Comparison of ENCODE assay signal across 34 cellular contexts in genomic region chr12:88707800-88708199, GRCh38.
DNase-seq lines count a peak whose midpoint lies in the region; ATAC-seq, FAIRE-seq and TF ChIP-seq lines count a peak whose summit lies in the region.
"Had no signal": no experiment of that assay in that cellular context is flagged by ENCODE, and none has a peak within 500 bp of the region (broad histone marks: within the 10 kb centered on the region; RNA-seq: fewer than 3 reads in every experiment).

No MANE protein-coding gene starts in this region.

- H3K36me3 ChIP-seq in HCT116 (ENCODE audit: control insufficient read depth in 1 of 2, insufficient read depth in 2 of 2, low read length in 2 of 2): no peaks in the 10 kb centered on the region; a peak in 1 of 4 replicates
- H3K36me3 ChIP-seq in HEK293 (ENCODE audit: control insufficient read depth in 2 of 2, insufficient read depth in 1 of 2, low read length in 2 of 2): no peaks in the 10 kb centered on the region
- H3K36me3 ChIP-seq in astrocyte (ENCODE audit: insufficient read depth, low read length): no peaks in the 10 kb centered on the region
- H3K36me3 ChIP-seq: BE2C; BLaER1; BLaER1 treated with 17β-estradiol and CSF1 and Interleukin-3, amounts not matched to agents 10 nM and 100 nM had no signal

- no TSS peak for BruUV-seq in HCT116 (replicated peaks; lab: Mats Ljungman, UMichigan)

- RAD21 ChIA-PET in HCT116 (lab: Charles Lee; ENCODE audit: low non-redundant PET in 1 of 2, low total read pairs in 2 of 2, uncharacterized antibody in 2 of 2, unreplicated experiment in 2 of 2): no interaction called here

- CTCF ChIA-PET in HCT116 (lab: Charles Lee): no interaction called here
- CTCF ChIA-PET in HEK293 (lab: Yijun Ruan, JAX): interaction anchor here (1.1 kb wide), 1 partner anchor 14 kb away, joined by 3 read pairs; no protein-coding TSS in a partner anchor
- CTCF ChIA-PET in WTC11 (lab: Charles Lee): no interaction called here

- no peaks in the 10 kb centered on the region for H3K79me2 ChIP-seq in HCT116 (ENCODE audit: insufficient read depth, low read length)
- no peaks in the 10 kb centered on the region for H3K79me2 ChIP-seq in astrocyte (ENCODE audit: insufficient read depth, low read length)

- POLR2A ChIA-PET in HCT116 (lab: Charles Lee) (no interaction called here), HEK293 (lab: Yijun Ruan, JAX) (no interaction called here), WTC11 (lab: Charles Lee) (no interaction called here)

- H3K4me1 Mint-ChIP-seq in astrocyte (ENCODE audit: low read depth, unreplicated experiment) (no peaks in the 10 kb centered on the region), WTC11 (no peaks in the 10 kb centered on the region)
- H3K4me1 Mint-ChIP-seq: B cell; CD14-positive monocyte; CD4-positive, alpha-beta memory T cell; CD4-positive, CD25-positive, alpha-beta regulatory T cell; CD8-positive, alpha-beta memory T cell had no signal

- H3K27ac Mint-ChIP-seq in astrocyte (ENCODE audit: unreplicated experiment) (no peak overlapping the region), WTC11 (no peak overlapping the region)
- H3K27ac Mint-ChIP-seq: B cell; CD14-positive monocyte; CD4-positive, alpha-beta memory T cell; CD4-positive, alpha-beta T cell; CD4-positive, CD25-positive, alpha-beta regulatory T cell; CD8-positive, alpha-beta memory T cell; CD8-positive, alpha-beta T cell had no signal

- H3K27me3 Mint-ChIP-seq in astrocyte (ENCODE audit: low read depth, unreplicated experiment) (no peaks in the 10 kb centered on the region), WTC11 (ENCODE audit: low read depth) (no peaks in the 10 kb centered on the region)
- H3K27me3 Mint-ChIP-seq: B cell; CD4-positive, alpha-beta memory T cell; CD4-positive, alpha-beta T cell; CD4-positive, CD25-positive, alpha-beta regulatory T cell; CD8-positive, alpha-beta memory T cell had no signal

- H3K4me2 ChIP-seq in HCT116 (ENCODE audit: low read length) (no peak overlapping the region), astrocyte (ENCODE audit: low read length) (no peak overlapping the region)
- H3K4me2 ChIP-seq: A549; BLaER1; BLaER1 treated with 17β-estradiol and CSF1 and Interleukin-3, amounts not matched to agents 10 nM and 100 nM had no signal

- ATAC-seq in HCT116 (no peak), WTC11 (no peak), left lobe of liver (no peak)
- ATAC-seq: A549; CD8-positive, alpha-beta T cell had no signal

- no peak overlapping the region for H3K4me3 Mint-ChIP-seq in astrocyte (ENCODE audit: unreplicated experiment)
- no peak overlapping the region for H3K4me3 Mint-ChIP-seq in WTC11
- H3K4me3 Mint-ChIP-seq: B cell; CD14-positive monocyte; CD4-positive, alpha-beta memory T cell; CD4-positive, alpha-beta T cell; CD4-positive, CD25-positive, alpha-beta regulatory T cell; CD8-positive, alpha-beta memory T cell; CD8-positive, alpha-beta T cell had no signal

- intact Hi-C loops in HCT116 (cut with micrococcal nuclease): no loop called here

- no peak overlapping the region for H3K27ac ChIP-seq in HCT116 (ENCODE audit: low read depth, low read length)
- no peak overlapping the region for H3K27ac ChIP-seq in HEK293 (ENCODE audit: extremely low read depth, low read depth, low read length)
- no peak overlapping the region for H3K27ac ChIP-seq in astrocyte (ENCODE audit: low read depth, low read length)
- H3K27ac ChIP-seq: 22Rv1; A549; BLaER1; BLaER1 treated with 17β-estradiol and CSF1 and Interleukin-3, amounts not matched to agents 10 nM and 100 nM; C4-2B had no signal

- DNase-seq in HCT116 (ENCODE audit: low read depth, low spot score) (no peak), astrocyte (ENCODE audit: low read depth) (no peak), GM19240 (ENCODE audit: insufficient read length, low spot score) (no peak), WTC11 (ENCODE audit: low spot score) (no peak), left lobe of liver (ENCODE audit: low spot score) (no peak)
- DNase-seq: 8988T; ACHN; AML-193; BE2C; C1 segment of cervical spinal cord; Caco-2; Calu3; CD4-positive, alpha-beta memory T cell; CD4-positive, alpha-beta T cell; CD4-positive, CD25-positive, alpha-beta regulatory T cell; CD8-positive, alpha-beta memory T cell; CD8-positive, alpha-beta T cell; COR-L47; DMS 273 treated with DMSO at 0.1 percent for 48 hours; DMS153; DMS79; DMS79 treated with DMSO at 0.1 percent for 48 hours; DND-41; EL had no signal

- no peak for TF ChIP-seq RAD21 in HCT116 (IDR thresholded peaks at IDR 0.05; ENCODE audit: low read depth)

- no peaks in the 10 kb centered on the region for H3K36me3 Mint-ChIP-seq in astrocyte (ENCODE audit: low read depth, unreplicated experiment)
- H3K36me3 Mint-ChIP-seq in WTC11: peaks cover 2% of the 10 kb centered on the region; the same call in 1 of the 2 replicates
- H3K36me3 Mint-ChIP-seq: CD14-positive monocyte; CD4-positive, alpha-beta memory T cell; CD4-positive, CD25-positive, alpha-beta regulatory T cell; CD8-positive, alpha-beta memory T cell; CD8-positive, alpha-beta T cell had no signal

- H3K9me2 ChIP-seq in HCT116 (ENCODE audit: insufficient read depth): no peaks in the 10 kb centered on the region

- H3K9me3 ChIP-seq in HCT116 (ENCODE audit: control insufficient read depth in 1 of 2, insufficient read depth in 1 of 2, low read depth in 1 of 2, low read length in 2 of 2): peaks cover 0 to 3% of the 10 kb centered on the region in 2 experiments; a peak in 1 of 4 replicates
- no peaks in the 10 kb centered on the region for H3K9me3 ChIP-seq in HEK293 (ENCODE audit: control insufficient read depth, insufficient read depth, low read depth, low read length)
- H3K9me3 ChIP-seq in astrocyte (ENCODE audit: insufficient read depth, low read depth, low read length): no peaks in the 10 kb centered on the region
- H3K9me3 ChIP-seq: BE2C had no signal

- TF ChIP-seq CTCF in HCT116 (IDR thresholded peaks at IDR 0.05 in 2 of 3, conservative IDR thresholded peaks at IDR 0.05 in 1 of 3; ENCODE audit: borderline replicate concordance in 1 of 3, insufficient read depth in 1 of 3, low read depth in 2 of 3, low read length in 2 of 3) (no peak), HEK293 (tag by site-specific recombination; IDR thresholded peaks at IDR 0.05) (no peak), astrocyte (IDR thresholded peaks at IDR 0.05; ENCODE audit: insufficient read depth, low read depth, low read length) (no peak), WTC11 (IDR thresholded peaks at IDR 0.05) (no peak)

- H3K9ac ChIP-seq in HCT116 (ENCODE audit: low read length): no peak overlapping the region
- H3K9ac ChIP-seq in astrocyte (ENCODE audit: low read length): no peak overlapping the region
- H3K9ac ChIP-seq: BLaER1; BLaER1 treated with 17β-estradiol and CSF1 and Interleukin-3, amounts not matched to agents 10 nM and 100 nM had no signal

- H3K9me3 Mint-ChIP-seq in astrocyte (ENCODE audit: unreplicated experiment) (no peaks in the 10 kb centered on the region), WTC11 (peaks cover 6% of the 10 kb centered on the region)

- TF ChIP-seq POLR2A in HCT116 (IDR thresholded peaks at IDR 0.05; ENCODE audit: borderline replicate concordance, extremely low read depth, insufficient read depth, insufficient read length): no peak

- H3K4me1 ChIP-seq in HCT116 (ENCODE audit: control insufficient read depth in 1 of 2, insufficient read depth in 2 of 2, low read length in 2 of 2) (0 out of 4 replicates have a peak, but pooled peaks cover 0 to 3% of the 10 kb centered on the region in 2 experiments), HEK293 (ENCODE audit: control insufficient read depth, insufficient read depth, low read length) (no peaks in the 10 kb centered on the region), astrocyte (ENCODE audit: insufficient read depth, low read length) (no peaks in the 10 kb centered on the region)
- H3K4me1 ChIP-seq: A549; BE2C; BLaER1; BLaER1 treated with 17β-estradiol and CSF1 and Interleukin-3, amounts not matched to agents 10 nM and 100 nM; Caco-2 had no signal

- no peak overlapping the region for H2AFZ ChIP-seq in HCT116 (ENCODE audit: low read depth, low read length, poor library complexity, severe bottlenecking)
- H2AFZ ChIP-seq in astrocyte (ENCODE audit: low read depth, low read length): no peak overlapping the region

- H3K27me3 ChIP-seq in HCT116 (ENCODE audit: insufficient read depth, low read length) (no peaks in the 10 kb centered on the region), astrocyte (ENCODE audit: insufficient read depth, low read length) (no peaks in the 10 kb centered on the region)
- H3K27me3 ChIP-seq: BE2C; BLaER1; BLaER1 treated with 17β-estradiol and CSF1 and Interleukin-3, amounts not matched to agents 10 nM and 100 nM had no signal

- H4K20me1 ChIP-seq in HCT116 (ENCODE audit: insufficient read depth): no peaks in the 10 kb centered on the region
- no peaks in the 10 kb centered on the region for H4K20me1 ChIP-seq in astrocyte (ENCODE audit: insufficient read depth, low read length)
- H4K20me1 ChIP-seq: BLaER1; BLaER1 treated with 17β-estradiol and CSF1 and Interleukin-3, amounts not matched to agents 10 nM and 100 nM had no signal

- H3K4me3 ChIP-seq in HCT116 (replicated peaks in 1 of 2; ENCODE audit: low read depth in 1 of 2, low read length in 2 of 2) (no peak overlapping the region), HEK293 (ENCODE audit: low read depth, low read length) (no peak overlapping the region), astrocyte (ENCODE audit: insufficient read depth, low read depth, low read length) (no peak overlapping the region)
- H3K4me3 ChIP-seq: A549; BLaER1; BLaER1 treated with 17β-estradiol and CSF1 and Interleukin-3, amounts not matched to agents 10 nM and 100 nM had no signal

- FAIRE-seq in astrocyte (lab: Jason Lieb, UNC): peak; percentile 9
- FAIRE-seq: A204.1, A549, D721Med had no signal

TF ChIP-seq in HCT116, 20 proteins besides CTCF, POLR2A, EP300 and RAD21:
- TF ChIP-seq EZH2 (IDR thresholded peaks at IDR 0.05): no peak
- no peak for TF ChIP-seq EGR1 (IDR thresholded peaks at IDR 0.05; ENCODE audit: low read depth)
- TF ChIP-seq CBX3 (IDR thresholded peaks at IDR 0.05; ENCODE audit: low read depth): peak; percentile 52; the same call in 1 of the 2 replicates
- TF ChIP-seq CEBPB (IDR thresholded peaks at IDR 0.05; ENCODE audit: low read depth): no peak
- no peak for TF ChIP-seq JUND (IDR thresholded peaks at IDR 0.05)

TF ChIP-seq in HEK293, 187 proteins besides CTCF, POLR2A, EP300 and RAD21:
- TF ChIP-seq SETDB1 (IDR thresholded peaks at IDR 0.05; ENCODE audit: insufficient read length, low read length) (peak; percentile 71), ZNF132 (tag by site-specific recombination; IDR thresholded peaks at IDR 0.05; ENCODE audit: borderline replicate concordance) (no peak)

TF ChIP-seq in WTC11, 78 proteins besides CTCF, POLR2A, EP300 and RAD21 (continues in another document):
- TF ChIP-seq IRF2 (CRISPR knock-in tag; IDR thresholded peaks at IDR 0.05; ENCODE audit: borderline replicate concordance, low read depth) (no peak), USF1 (CRISPR knock-in tag; IDR thresholded peaks at IDR 0.05) (no peak)
